Comparison of ENCODE assay signal across 28 cellular contexts in genomic region chr6:70838907-70839285, GRCh38.
DNase-seq lines count a peak whose midpoint lies in the region; ATAC-seq and TF ChIP-seq lines count a peak whose summit lies in the region.
"Had no signal": no experiment of that assay in that cellular context is flagged by ENCODE, and none has a peak within 500 bp of the region (broad histone marks: within the 10 kb centered on the region; RNA-seq: fewer than 3 reads in every experiment).

No MANE protein-coding gene starts in this region.

- H4K5ac ChIP-seq in IMR-90 (ENCODE audit: low read depth, low read length) = no peak overlapping the region

- no peak overlapping the region for H4K91ac ChIP-seq in IMR-90 (ENCODE audit: insufficient read depth, low read depth, low read length)

- TF ChIP-seq POLR2A in IMR-90 (IDR thresholded peaks at IDR 0.05; ENCODE audit: low read depth, low read length) = no peak

- TF ChIP-seq CTCF in IMR-90 (conservative IDR thresholded peaks at IDR 0.05; ENCODE audit: low read depth, low read length) (no peak), colonic mucosa (IDR thresholded peaks at IDR 0.05) (no peak)

- H3K4ac ChIP-seq in IMR-90 (ENCODE audit: low read depth, low read length) = no peak overlapping the region

- H3K4me3 ChIP-seq in IMR-90 (ENCODE audit: insufficient read depth, low read depth, low read length) (no peak overlapping the region), colonic mucosa (no peak overlapping the region)
- H3K4me3 ChIP-seq: breast epithelium, heart left ventricle, spleen, transverse colon had no signal

- dilution Hi-C loops in IMR-90 (cut with HindIII; ENCODE audit: low sequenced_read_pairs, unreplicated experiment) = no loop called here

- no peak overlapping the region for H3K56ac ChIP-seq in IMR-90 (ENCODE audit: extremely low read depth, insufficient read depth, low read length)

- H3K27ac ChIP-seq in IMR-90 (ENCODE audit: insufficient read depth, low read length) (no peak overlapping the region), colonic mucosa (no peak overlapping the region)
- H3K27ac ChIP-seq: breast epithelium, epithelial cell of prostate, heart left ventricle, spleen, transverse colon, VCaP had no signal

- TF ChIP-seq RAD21 in IMR-90 (IDR thresholded peaks at IDR 0.05; ENCODE audit: low read length) = no peak

- H3K79me1 ChIP-seq in IMR-90 (ENCODE audit: low read depth in 1 of 2, low read length in 2 of 2) = peaks cover 0 to 3% of the 10 kb centered on the region in 2 experiments; a peak in 3 of 4 replicates

- H2AK5ac ChIP-seq in IMR-90 (ENCODE audit: low read depth, low read length) = no peak overlapping the region

- DNase-seq in NCI-H2196 treated with DMSO at 0.1 percent for 48 hours (lab: John Stamatoyannopoulos, UW; ENCODE audit: unreplicated experiment) (peak; percentile 8), NCI-H2196 (lab: John Stamatoyannopoulos, UW; ENCODE audit: unreplicated experiment) (no peak), IMR-90 (peak; percentile 11), NCI-H69 (lab: John Stamatoyannopoulos, UW) (peak; percentile 65), left lobe of liver (ENCODE audit: low spot score) (no peak), colonic mucosa (no peak), HuH-7 (ENCODE audit: low spot score) (no peak)
- no peak for DNase-seq in activated CD4-positive, alpha-beta T cell treated with anti-CD3 and anti-CD28 coated beads, Interleukin-2, amount 50 U/mL, for 1 hour
- DNase-seq: activated CD4-positive, alpha-beta T cell treated with anti-CD3 and anti-CD28 coated beads, Interleukin-2, amount 10 ng/mL, durations not matched to agents 24 days and 14 days; activated naive CD4-positive, alpha-beta T cell treated with Interleukin-2 at 50 U/mL for 16 hours; activated T-cell treated with anti-CD3 and anti-CD28 coated beads, Interleukin-2, amount 50 U/mL, for 48 hours; AML-193; amygdala; CD4-positive, alpha-beta T cell; DND-41; effector CD8-positive, alpha-beta T cell; heart left ventricle; kidney glomerular epithelial cell; NCI-H1694; posterior cingulate gyrus; right cardiac atrium; SIG-M5; spleen; T-helper 9 cell; transverse colon had no signal

- no peak overlapping the region for H4K8ac ChIP-seq in IMR-90 (ENCODE audit: low read depth in 2 of 2, low read length in 2 of 2)

- H3K18ac ChIP-seq in IMR-90 (ENCODE audit: low read depth, low read length) = peak overlapping the region; percentile 52; the same call in 1 of the 2 replicates

- H3K23ac ChIP-seq in IMR-90 (ENCODE audit: low read depth, low read length) = no peak overlapping the region; the same call in 1 of the 2 replicates

- no CpG with 5 or more reads among the region's 2 CpGs for WGBS in IMR-90 (ENCODE audit: extremely low coverage in 2 of 2, insufficient read length in 1 of 2), 2 experiments

- H3K36me3 ChIP-seq in IMR-90 (ENCODE audit: control insufficient read depth, insufficient read depth, low read length) (no peaks in the 10 kb centered on the region), colonic mucosa (no peaks in the 10 kb centered on the region)
- H3K36me3 ChIP-seq: breast epithelium had no signal

- H3K4me1 ChIP-seq in IMR-90 (ENCODE audit: control insufficient read depth, insufficient read depth, low read length) = peaks cover 5% of the 10 kb centered on the region
- H3K4me1 ChIP-seq in colonic mucosa = no peaks in the 10 kb centered on the region
- H3K4me1 ChIP-seq: breast epithelium, spleen had no signal

- H3K9me3 ChIP-seq in IMR-90 (ENCODE audit: control insufficient read depth, insufficient read depth, low read length) = no peaks in the 10 kb centered on the region
- H3K9me3 ChIP-seq in colonic mucosa = no peaks in the 10 kb centered on the region
- H3K9me3 ChIP-seq: breast epithelium, heart left ventricle, spleen, transverse colon had no signal

- intact Hi-C loops in IMR-90 (cut with micrococcal nuclease) (no loop called here), colonic mucosa (cut with DNase I) (no loop called here)

- H3K27me3 ChIP-seq in IMR-90 (ENCODE audit: control insufficient read depth, insufficient read depth, low read length) (no peaks in the 10 kb centered on the region), colonic mucosa (no peaks in the 10 kb centered on the region)
- H3K27me3 ChIP-seq: breast epithelium, heart left ventricle, spleen, transverse colon had no signal

- H3K14ac ChIP-seq in IMR-90 (replicated peaks; ENCODE audit: low read depth, low read length) = no peak overlapping the region

- no peak overlapping the region for H2BK20ac ChIP-seq in IMR-90 (ENCODE audit: low read depth, low read length)

- no peak overlapping the region for H2BK15ac ChIP-seq in IMR-90 (ENCODE audit: low read depth, low read length)

- H2AFZ ChIP-seq in IMR-90 (replicated peaks; ENCODE audit: low read length, poor library complexity) = no peak overlapping the region

- no peak overlapping the region for H2AK9ac ChIP-seq in IMR-90 (replicated peaks; ENCODE audit: low read depth, low read length, poor library complexity)

- in situ Hi-C loops in IMR-90 (cut with MboI; ENCODE audit: low sequenced_read_pairs) = no loop called here

- H3K9me1 ChIP-seq in IMR-90 (ENCODE audit: insufficient read depth, low read length) = peaks cover 5% of the 10 kb centered on the region; the same call in 1 of the 2 replicates

- BruUV-seq in IMR-90 (replicated peaks; lab: Mats Ljungman, UMichigan) = no TSS peak

- H4K20me1 ChIP-seq in IMR-90 (ENCODE audit: insufficient read depth, low read length) = no peaks in the 10 kb centered on the region

- H2BK5ac ChIP-seq in IMR-90 (ENCODE audit: low read depth, low read length, poor library complexity, severe bottlenecking) = no peak overlapping the region

- no peak overlapping the region for H3K4me2 ChIP-seq in IMR-90 (ENCODE audit: low read depth, low read length)

- H2BK120ac ChIP-seq in IMR-90 (ENCODE audit: low read depth, low read length) = no peak overlapping the region

- CTCF ChIA-PET in IMR-90 (lab: Yijun Ruan, JAX) = no interaction called here

- no peak overlapping the region for H3K9ac ChIP-seq in IMR-90 (ENCODE audit: low read depth, low read length)
- H3K9ac ChIP-seq in colonic mucosa (ENCODE audit: low read depth in 2 of 2, low read length in 2 of 2) = no peak overlapping the region

- ATAC-seq in IMR-90 (ENCODE audit: low read depth) (peak; percentile 62), left lobe of liver (peak; percentile 16)
- ATAC-seq: heart left ventricle, right cardiac atrium had no signal

- POLR2A ChIA-PET in IMR-90 (lab: Charles Lee; ENCODE audit: unreplicated experiment) = no interaction called here

TF ChIP-seq in IMR-90, 13 proteins besides CTCF, POLR2A, EP300 and RAD21:
- TF ChIP-seq NFE2L2 (IDR thresholded peaks at IDR 0.05; ENCODE audit: low read depth, low read length) (no peak), MAFK (IDR thresholded peaks at IDR 0.05; ENCODE audit: low read depth, low read length) (no peak), RFX5 (IDR thresholded peaks at IDR 0.05; ENCODE audit: low read depth, low read length) (no peak), CEBPB (IDR thresholded peaks at IDR 0.05; ENCODE audit: low read depth, low read length) (no peak)

Comparison
In these comparisons a context has a peak if more than half of its experiments do, and no peak if none do; other contexts are left out.
1. DNase-seq: peak in NCI-H2196 treated with DMSO at 0.1 percent for 48 hours (single experiment), IMR-90 (single experiment) and NCI-H69 (single experiment); none in NCI-H2196 (single experiment), left lobe of liver (single experiment), colonic mucosa (single experiment), HuH-7 (single experiment) and activated CD4-positive, alpha-beta T cell treated with anti-CD3 and anti-CD28 coated beads, Interleukin-2, amount 50 U/mL, for 1 hour (single experiment).